9 cellular contexts compared by ENCODE assay signal in the genomic region with DNA sequence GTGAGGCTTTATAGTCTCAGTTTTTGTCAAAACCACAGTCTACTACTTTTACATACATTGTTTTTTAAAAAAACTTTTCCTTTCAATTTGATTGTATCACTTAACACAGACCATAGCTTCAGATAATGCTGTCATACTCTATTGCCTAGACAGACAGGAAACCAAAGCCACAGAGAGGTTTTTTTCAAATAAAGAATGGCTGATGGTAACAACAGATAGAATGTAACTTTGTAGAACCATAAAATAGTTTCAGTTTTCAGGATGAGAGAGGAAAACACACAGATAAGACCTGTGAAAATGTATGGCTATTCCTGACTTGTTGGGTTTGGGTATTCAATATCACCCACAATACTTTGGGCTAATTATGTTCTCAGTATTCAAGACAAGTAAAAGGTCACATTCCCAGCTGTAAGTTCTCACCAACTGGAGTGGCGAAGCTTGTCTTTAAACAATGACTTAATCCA.
DNase-seq lines count a peak whose midpoint lies in the region; ATAC-seq, FAIRE-seq and TF ChIP-seq lines count a peak whose summit lies in the region.
"Had no signal": no experiment of that assay in that cellular context is flagged by ENCODE, and none has a peak within 500 bp of the region (broad histone marks: within the 10 kb centered on the region; RNA-seq: fewer than 3 reads in every experiment).

No MANE protein-coding gene starts in this region.

- CTCF ChIA-PET in GM12878 (lab: Yijun Ruan, JAX) = interaction anchor here (0.8 to 0.9 kb wide), 3 partner anchors 76 to 283 kb away, joined by 3 to 4 read pairs (median 4); no protein-coding TSS in a partner anchor

- H3K27me3 ChIP-seq in GM06990 (replicated peaks; ENCODE audit: control insufficient read depth, insufficient read depth, low read length) (no peaks in the 10 kb centered on the region; the same call in 1 of the 2 replicates), GM12878 (replicated peaks in 1 of 2; ENCODE audit: control insufficient read depth in 2 of 2, insufficient read depth in 2 of 2, low read length in 1 of 2) (no peaks in the 10 kb centered on the region; a peak in 1 of 4 replicates), gastroesophageal sphincter (no peaks in the 10 kb centered on the region)

- H3K9ac ChIP-seq in GM12878 (ENCODE audit: control insufficient read depth, insufficient read depth, low read length) = no peak overlapping the region

- H3K9me3 ChIP-seq in GM12878 (replicated peaks; ENCODE audit: control insufficient read depth, insufficient read depth, low read length) (no peaks in the 10 kb centered on the region), gastroesophageal sphincter (no peaks in the 10 kb centered on the region)

- SMC1A ChIA-PET in GM12878 (lab: Charles Lee; ENCODE audit: uncharacterized antibody, unreplicated experiment) = interaction anchor here (1.2 kb wide), 2 partner anchors 8 to 188 kb away, joined by 3 to 5 read pairs; no protein-coding TSS in a partner anchor

- RAD21 ChIA-PET in GM12878 (lab: Charles Lee; ENCODE audit: unreplicated experiment) = interaction anchor here (0.6 to 1.0 kb wide), 2 partner anchors 80 to 255 kb away, joined by 3 read pairs; no protein-coding TSS in a partner anchor

- no peaks in the 10 kb centered on the region for H3K79me2 ChIP-seq in GM12878 (ENCODE audit: control insufficient read depth, insufficient read depth, low read length)

- H3K27ac ChIP-seq in GM12878 (ENCODE audit: control insufficient read depth, insufficient read depth) = no peak overlapping the region
- no peak overlapping the region for H3K27ac ChIP-seq in gastroesophageal sphincter

- peak; percentile 12 for DNase-seq in GM06990 (ENCODE audit: extremely low read depth, insufficient read length)
- peak; percentile 27 for DNase-seq in GM12878 (ENCODE audit: low read depth, low spot score)
- DNase-seq in stimulated activated CD4-positive, alpha-beta T cell treated with anti-CD3 and anti-CD28 coated beads, Interleukin-2, amount 100 ng/mL, for 48 hours = no peak
- no peak for DNase-seq in NCI-H82 treated with DMSO at 0.1 percent for 48 hours (lab: John Stamatoyannopoulos, UW; ENCODE audit: unreplicated experiment)
- no peak for DNase-seq in NCI-H510A (lab: John Stamatoyannopoulos, UW)
- DNase-seq: nucleus accumbens had no signal

- H3K4me1 ChIP-seq in GM12878 (ENCODE audit: control insufficient read depth, insufficient read depth, low read length) (peaks cover 8% of the 10 kb centered on the region; the same call in 1 of the 2 replicates), gastroesophageal sphincter (no peaks in the 10 kb centered on the region)

- H3K4me3 ChIP-seq in GM06990 (replicated peaks; ENCODE audit: low read depth, low read length) = no peak overlapping the region
- no peak overlapping the region for H3K4me3 ChIP-seq in GM12878
- H3K4me3 ChIP-seq in gastroesophageal sphincter = no peak overlapping the region

- no peak overlapping the region for H3K4me2 ChIP-seq in GM12878 (ENCODE audit: control insufficient read depth, insufficient read depth)

- no peak for TF ChIP-seq POLR2A in GM12878 (IDR thresholded peaks at IDR 0.05; ENCODE audit: low read depth, low read length)
- TF ChIP-seq POLR2A in gastroesophageal sphincter (IDR thresholded peaks at IDR 0.05) = no peak

- H4K20me1 ChIP-seq in GM12878 (ENCODE audit: control insufficient read depth, insufficient read depth) = no peaks in the 10 kb centered on the region

- H2AFZ ChIP-seq in GM12878 (ENCODE audit: control insufficient read depth, low read depth, low read length) = no peak overlapping the region

- WGBS in GM12878 (ENCODE audit: insufficient coverage, insufficient replicate concordance, low lambda C conversion rate, missing lambda C conversion rate) = 53% methylated on average over 1 of the region's 1 CpG
- 71 to 83% methylated on average over 1 of the region's 1 CpG for WGBS in gastroesophageal sphincter (ENCODE audit: low coverage in 1 of 2), 2 donors

- intact Hi-C loops in GM12878 (cut with micrococcal nuclease; ENCODE audit: unreplicated experiment) = no loop called here

- H3K36me3 ChIP-seq in GM06990 (ENCODE audit: control insufficient read depth, insufficient read depth, low read length) (no peaks in the 10 kb centered on the region), GM12878 (ENCODE audit: control insufficient read depth in 2 of 2, insufficient read depth in 2 of 2, low read length in 1 of 2) (no peaks in the 10 kb centered on the region), gastroesophageal sphincter (no peaks in the 10 kb centered on the region)

- ATAC-seq in GM21360 (IDR thresholded peaks at IDR 0.05; ENCODE audit: unreplicated experiment) (peak; percentile 97), HG03354 (IDR thresholded peaks at IDR 0.05; ENCODE audit: poor library complexity, severe bottlenecking, unreplicated experiment) (peak; percentile 94), GM12878 (peak; percentile 97), gastroesophageal sphincter (no peak)

- no peak for TF ChIP-seq CTCF in GM06990 (IDR thresholded peaks at IDR 0.05; ENCODE audit: insufficient read depth, low read length, poor library complexity, severe bottlenecking)
- TF ChIP-seq CTCF in GM12878 (IDR thresholded peaks at IDR 0.05 in 2 of 3, conservative IDR thresholded peaks at IDR 0.05 in 1 of 3; ENCODE audit: control insufficient read depth in 2 of 3, extremely low read depth in 1 of 3, insufficient read depth in 1 of 3, low read depth in 3 of 3, low read length in 3 of 3) = no peak
- TF ChIP-seq CTCF in gastroesophageal sphincter (IDR thresholded peaks at IDR 0.05) = no peak

- BruUV-seq in GM12878 (replicated peaks; lab: Mats Ljungman, UMichigan) = no TSS peak

- TF ChIP-seq EP300 in GM12878 (IDR thresholded peaks at IDR 0.05; ENCODE audit: borderline replicate concordance in 1 of 2, control insufficient read depth in 1 of 2, low read depth in 2 of 2, low read length in 2 of 2) (peak; percentile 32 to 43; a peak in 1 of 4 replicates), gastroesophageal sphincter (IDR thresholded peaks at IDR 0.05) (no peak)

- TF ChIP-seq RAD21 in GM12878 (IDR thresholded peaks at IDR 0.05; ENCODE audit: insufficient read depth, low read depth, low read length) = no peak

- POLR2A ChIA-PET in GM12878 (lab: Charles Lee) = no interaction called here

- peak; percentile 89 for FAIRE-seq in GM12878 (lab: Jason Lieb, UNC)

- in situ Hi-C loops in GM12878 (cut with MboI) = no loop called here

TF ChIP-seq in GM12878, 131 proteins besides CTCF, POLR2A, EP300 and RAD21 (continues in another document):
- TF ChIP-seq PML (IDR thresholded peaks at IDR 0.05; ENCODE audit: low read length) = peak; percentile 66; the same call in 1 of the 2 replicates
- TF ChIP-seq, protein P1, sequence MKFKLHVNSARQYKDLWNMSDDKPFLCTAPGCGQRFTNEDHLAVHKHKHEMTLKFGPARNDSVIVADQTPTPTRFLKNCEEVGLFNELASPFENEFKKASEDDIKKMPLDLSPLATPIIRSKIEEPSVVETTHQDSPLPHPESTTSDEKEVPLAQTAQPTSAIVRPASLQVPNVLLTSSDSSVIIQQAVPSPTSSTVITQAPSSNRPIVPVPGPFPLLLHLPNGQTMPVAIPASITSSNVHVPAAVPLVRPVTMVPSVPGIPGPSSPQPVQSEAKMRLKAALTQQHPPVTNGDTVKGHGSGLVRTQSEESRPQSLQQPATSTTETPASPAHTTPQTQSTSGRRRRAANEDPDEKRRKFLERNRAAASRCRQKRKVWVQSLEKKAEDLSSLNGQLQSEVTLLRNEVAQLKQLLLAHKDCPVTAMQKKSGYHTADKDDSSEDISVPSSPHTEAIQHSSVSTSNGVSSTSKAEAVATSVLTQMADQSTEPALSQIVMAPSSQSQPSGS (IDR thresholded peaks at IDR 0.05; ENCODE audit: low read length) = peak; percentile 86
- peak; percentile 63; the same call in 1 of the 2 replicates for TF ChIP-seq JUNB (IDR thresholded peaks at IDR 0.05)
- TF ChIP-seq, protein P2, sequence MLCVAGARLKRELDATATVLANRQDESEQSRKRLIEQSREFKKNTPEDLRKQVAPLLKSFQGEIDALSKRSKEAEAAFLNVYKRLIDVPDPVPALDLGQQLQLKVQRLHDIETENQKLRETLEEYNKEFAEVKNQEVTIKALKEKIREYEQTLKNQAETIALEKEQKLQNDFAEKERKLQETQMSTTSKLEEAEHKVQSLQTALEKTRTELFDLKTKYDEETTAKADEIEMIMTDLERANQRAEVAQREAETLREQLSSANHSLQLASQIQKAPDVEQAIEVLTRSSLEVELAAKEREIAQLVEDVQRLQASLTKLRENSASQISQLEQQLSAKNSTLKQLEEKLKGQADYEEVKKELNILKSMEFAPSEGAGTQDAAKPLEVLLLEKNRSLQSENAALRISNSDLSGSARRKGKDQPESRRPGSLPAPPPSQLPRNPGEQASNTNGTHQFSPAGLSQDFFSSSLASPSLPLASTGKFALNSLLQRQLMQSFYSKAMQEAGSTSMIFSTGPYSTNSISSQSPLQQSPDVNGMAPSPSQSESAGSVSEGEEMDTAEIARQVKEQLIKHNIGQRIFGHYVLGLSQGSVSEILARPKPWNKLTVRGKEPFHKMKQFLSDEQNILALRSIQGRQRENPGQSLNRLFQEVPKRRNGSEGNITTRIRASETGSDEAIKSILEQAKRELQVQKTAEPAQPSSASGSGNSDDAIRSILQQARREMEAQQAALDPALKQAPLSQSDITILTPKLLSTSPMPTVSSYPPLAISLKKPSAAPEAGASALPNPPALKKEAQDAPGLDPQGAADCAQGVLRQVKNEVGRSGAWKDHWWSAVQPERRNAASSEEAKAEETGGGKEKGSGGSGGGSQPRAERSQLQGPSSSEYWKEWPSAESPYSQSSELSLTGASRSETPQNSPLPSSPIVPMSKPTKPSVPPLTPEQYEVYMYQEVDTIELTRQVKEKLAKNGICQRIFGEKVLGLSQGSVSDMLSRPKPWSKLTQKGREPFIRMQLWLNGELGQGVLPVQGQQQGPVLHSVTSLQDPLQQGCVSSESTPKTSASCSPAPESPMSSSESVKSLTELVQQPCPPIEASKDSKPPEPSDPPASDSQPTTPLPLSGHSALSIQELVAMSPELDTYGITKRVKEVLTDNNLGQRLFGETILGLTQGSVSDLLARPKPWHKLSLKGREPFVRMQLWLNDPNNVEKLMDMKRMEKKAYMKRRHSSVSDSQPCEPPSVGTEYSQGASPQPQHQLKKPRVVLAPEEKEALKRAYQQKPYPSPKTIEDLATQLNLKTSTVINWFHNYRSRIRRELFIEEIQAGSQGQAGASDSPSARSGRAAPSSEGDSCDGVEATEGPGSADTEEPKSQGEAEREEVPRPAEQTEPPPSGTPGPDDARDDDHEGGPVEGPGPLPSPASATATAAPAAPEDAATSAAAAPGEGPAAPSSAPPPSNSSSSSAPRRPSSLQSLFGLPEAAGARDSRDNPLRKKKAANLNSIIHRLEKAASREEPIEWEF (IDR thresholded peaks at IDR 0.05; ENCODE audit: insufficient replicate concordance, low read depth, low read length) = peak; percentile 36
- peak; percentile 60; the same call in 1 of the 2 replicates for TF ChIP-seq ZNF217 (IDR thresholded peaks at IDR 0.05)

Comparison
In these comparisons a context has a peak if more than half of its experiments do, and no peak if none do; other contexts are left out.
1. DNase-seq: peak in GM06990 (single experiment) and GM12878 (single experiment); none in stimulated activated CD4-positive, alpha-beta T cell treated with anti-CD3 and anti-CD28 coated beads, Interleukin-2, amount 100 ng/mL, for 48 hours (0 of 2), NCI-H82 treated with DMSO at 0.1 percent for 48 hours (single experiment) and NCI-H510A (single experiment).